Comparison of ENCODE assay signal across 8 cellular contexts in the genomic region with DNA sequence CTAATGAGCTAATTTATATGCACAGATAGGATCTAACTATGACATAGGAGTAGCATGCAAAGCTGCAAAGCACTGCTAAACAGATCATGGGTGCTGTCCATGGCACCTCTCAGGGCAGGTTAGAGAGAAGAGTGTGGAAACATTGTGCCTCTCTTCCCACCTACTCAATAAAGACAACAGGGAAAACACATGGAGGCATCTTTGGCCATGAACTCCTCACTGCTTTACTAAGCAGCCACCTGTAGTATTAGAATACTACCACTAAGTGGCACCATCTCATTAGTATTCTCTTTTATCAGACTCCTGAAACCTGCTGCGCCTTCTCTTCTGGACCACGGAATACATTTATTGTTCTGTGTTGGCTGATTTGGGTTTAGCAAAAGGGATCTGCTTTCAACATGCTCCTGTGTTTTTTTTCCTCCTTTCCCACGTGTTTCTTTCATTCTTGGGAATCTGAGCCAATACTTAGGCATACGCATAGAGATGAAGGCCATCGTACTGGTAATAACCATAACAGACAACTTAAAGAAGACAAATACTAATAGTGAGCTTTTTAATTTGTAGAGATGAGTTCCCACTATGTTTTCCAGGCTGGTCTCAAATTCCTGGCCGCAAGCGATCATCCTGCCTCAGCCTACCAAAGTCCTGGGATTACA. TPM values are rescaled to one million over a fixed set of nuclear protein-coding genes. Genes with fewer than 3 reads are reported as not detected.
A peak's percentile ranks its signal among the peaks of the same experiment; 100 is the strongest.
DNase-seq lines count a peak whose midpoint lies in the region; ATAC-seq, FAIRE-seq and TF ChIP-seq lines count a peak whose summit lies in the region.

No MANE protein-coding gene starts in this region.

- H3K27me3 ChIP-seq in fibroblast of lung (ENCODE audit: control insufficient read depth, insufficient read depth, low read length) (peaks cover 5% of the 10 kb centered on the region), neural cell (ENCODE audit: insufficient read depth, low read depth, low read length) (no peaks in the 10 kb centered on the region)

- H2AFZ ChIP-seq in fibroblast of lung (ENCODE audit: low read length) = no peak overlapping the region
- no peak overlapping the region for H2AFZ ChIP-seq in neural cell (ENCODE audit: low read depth, low read length)

- H3K9me3 ChIP-seq in fibroblast of lung (ENCODE audit: control insufficient read depth, insufficient read depth, low read depth, low read length) (no peaks in the 10 kb centered on the region), neural cell (ENCODE audit: low read length) (no peaks in the 10 kb centered on the region)

- H3K4me3 ChIP-seq in fibroblast of lung (replicated peaks in 1 of 4; ENCODE audit: control extremely low read depth in 1 of 4, insufficient read depth in 1 of 4, low read depth in 3 of 4, low read length in 4 of 4) (no peak overlapping the region), neural cell (ENCODE audit: low read length) (no peak overlapping the region)

- TF ChIP-seq CTCF in fibroblast of lung (conservative IDR thresholded peaks at IDR 0.05 in 1 of 2, IDR thresholded peaks at IDR 0.05 in 1 of 2; ENCODE audit: low read depth in 1 of 2, low read length in 2 of 2) = peak; percentile 72 to 75
- peak; percentile 95 for TF ChIP-seq CTCF in neural cell (IDR thresholded peaks at IDR 0.05; ENCODE audit: poor library complexity, severe bottlenecking)

- no peaks in the 10 kb centered on the region for H3K9me2 ChIP-seq in neural cell (ENCODE audit: insufficient read depth, low read length)

- no peak overlapping the region for H3K27ac ChIP-seq in fibroblast of lung (ENCODE audit: insufficient read depth, low read length)
- H3K27ac ChIP-seq in neural cell (ENCODE audit: low read length) = no peak overlapping the region

- no peaks in the 10 kb centered on the region for H3K4me1 ChIP-seq in fibroblast of lung (ENCODE audit: control insufficient read depth, extremely low read depth, insufficient read depth, low read length)

- no peaks in the 10 kb centered on the region for H3F3A ChIP-seq in neural cell (ENCODE audit: insufficient read depth, low read length, poor library complexity, severe bottlenecking)

- H3K4me2 ChIP-seq in fibroblast of lung (ENCODE audit: extremely low read depth, insufficient read depth, low read length) (no peak overlapping the region), neural cell (ENCODE audit: low read length) (no peak overlapping the region)

- H3K36me3 ChIP-seq in fibroblast of lung (ENCODE audit: control insufficient read depth, insufficient read depth, low read length) (no peaks in the 10 kb centered on the region), neural cell (ENCODE audit: insufficient read depth, low read length) (no peaks in the 10 kb centered on the region)

- no peak for TF ChIP-seq EP300 in neural cell (conservative IDR thresholded peaks at IDR 0.05; ENCODE audit: poor library complexity, severe bottlenecking)

- H3K79me2 ChIP-seq in fibroblast of lung (ENCODE audit: control insufficient read depth, insufficient read depth, low read length) (no peaks in the 10 kb centered on the region), neural cell (replicated peaks; ENCODE audit: insufficient read depth, low read length) (no peaks in the 10 kb centered on the region)

- H4K20me1 ChIP-seq in fibroblast of lung (ENCODE audit: control insufficient read depth, extremely low read depth, insufficient read depth, low read length) (no peaks in the 10 kb centered on the region), neural cell (ENCODE audit: insufficient read depth) (no peaks in the 10 kb centered on the region)

- ATAC-seq in HG02852 (IDR thresholded peaks at IDR 0.05; ENCODE audit: unreplicated experiment) = peak; percentile 81

- DNase-seq in AML-193 (lab: John Stamatoyannopoulos, UW) = peak; percentile 58 to 73
- no peak for DNase-seq in GM18507 (ENCODE audit: extremely low spot score, insufficient read length, low read depth)
- DNase-seq in NCI-H128 (lab: John Stamatoyannopoulos, UW; ENCODE audit: unreplicated experiment) = peak; percentile 59
- peak; percentile 49 for DNase-seq in SKM-1 treated with dmso at 0.1 percent for 144 hours (lab: John Stamatoyannopoulos, UW; ENCODE audit: unreplicated experiment)
- DNase-seq in fibroblast of lung (ENCODE audit: low read depth in 2 of 2) = peak; percentile 48 to 74
- DNase-seq in activated CD8-positive, alpha-beta memory T cell treated with anti-CD3 and anti-CD28 coated beads for 24 hours = no peak

- peak; percentile 78 for FAIRE-seq in GM18507 (lab: Jason Lieb, UNC)

- H3K9ac ChIP-seq in fibroblast of lung (ENCODE audit: insufficient read depth, low read length) (no peak overlapping the region), neural cell (ENCODE audit: low read length) (no peak overlapping the region)

- TF ChIP-seq RAD21 in neural cell (conservative IDR thresholded peaks at IDR 0.05) = peak; percentile 97

TF ChIP-seq in neural cell, 6 proteins besides CTCF, POLR2A, EP300 and RAD21:
- TF ChIP-seq EZH2 (IDR thresholded peaks at IDR 0.05; ENCODE audit: borderline replicate concordance, insufficient read depth, low read length, poor library complexity, severe bottlenecking) (no peak), SMC3 (conservative IDR thresholded peaks at IDR 0.05; ENCODE audit: poor library complexity) (peak; percentile 98), MXI1 (conservative IDR thresholded peaks at IDR 0.05; ENCODE audit: poor library complexity, severe bottlenecking) (peak; percentile 48)
- TF ChIP-seq, protein P1, sequence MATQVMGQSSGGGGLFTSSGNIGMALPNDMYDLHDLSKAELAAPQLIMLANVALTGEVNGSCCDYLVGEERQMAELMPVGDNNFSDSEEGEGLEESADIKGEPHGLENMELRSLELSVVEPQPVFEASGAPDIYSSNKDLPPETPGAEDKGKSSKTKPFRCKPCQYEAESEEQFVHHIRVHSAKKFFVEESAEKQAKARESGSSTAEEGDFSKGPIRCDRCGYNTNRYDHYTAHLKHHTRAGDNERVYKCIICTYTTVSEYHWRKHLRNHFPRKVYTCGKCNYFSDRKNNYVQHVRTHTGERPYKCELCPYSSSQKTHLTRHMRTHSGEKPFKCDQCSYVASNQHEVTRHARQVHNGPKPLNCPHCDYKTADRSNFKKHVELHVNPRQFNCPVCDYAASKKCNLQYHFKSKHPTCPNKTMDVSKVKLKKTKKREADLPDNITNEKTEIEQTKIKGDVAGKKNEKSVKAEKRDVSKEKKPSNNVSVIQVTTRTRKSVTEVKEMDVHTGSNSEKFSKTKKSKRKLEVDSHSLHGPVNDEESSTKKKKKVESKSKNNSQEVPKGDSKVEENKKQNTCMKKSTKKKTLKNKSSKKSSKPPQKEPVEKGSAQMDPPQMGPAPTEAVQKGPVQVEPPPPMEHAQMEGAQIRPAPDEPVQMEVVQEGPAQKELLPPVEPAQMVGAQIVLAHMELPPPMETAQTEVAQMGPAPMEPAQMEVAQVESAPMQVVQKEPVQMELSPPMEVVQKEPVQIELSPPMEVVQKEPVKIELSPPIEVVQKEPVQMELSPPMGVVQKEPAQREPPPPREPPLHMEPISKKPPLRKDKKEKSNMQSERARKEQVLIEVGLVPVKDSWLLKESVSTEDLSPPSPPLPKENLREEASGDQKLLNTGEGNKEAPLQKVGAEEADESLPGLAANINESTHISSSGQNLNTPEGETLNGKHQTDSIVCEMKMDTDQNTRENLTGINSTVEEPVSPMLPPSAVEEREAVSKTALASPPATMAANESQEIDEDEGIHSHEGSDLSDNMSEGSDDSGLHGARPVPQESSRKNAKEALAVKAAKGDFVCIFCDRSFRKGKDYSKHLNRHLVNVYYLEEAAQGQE (IDR thresholded peaks at IDR 0.05; ENCODE audit: borderline replicate concordance) = no peak

RNA-seq across cellular contexts. Expression of gene HDDC2, which starts 9.4 kb away (rescaled TPM):
- total RNA-seq in fibroblast of lung = 53.9 and 58.8 TPM in 2 replicates
- polyA plus RNA-seq in fibroblast of lung (137 and 174 TPM in 2 replicates), neural cell (72.1 and 75.2 TPM in 2 replicates)
- 114 and 135 TPM in 2 replicates for polyA plus RNA-seq in fibroblast of lung (2012)
- polyA minus RNA-seq in fibroblast of lung (ENCODE audit: low replicate concordance) (25.1 and 25.7 TPM in 2 replicates), neural cell (35.3 and 35.4 TPM in 2 replicates)

Comparison
In these comparisons a context has a peak if more than half of its experiments do, and no peak if none do; other contexts are left out.
1. DNase-seq: peak in AML-193 (2 of 2), NCI-H128 (single experiment), SKM-1 treated with dmso at 0.1 percent for 144 hours (single experiment) and fibroblast of lung (2 of 2); none in GM18507 (single experiment) and activated CD8-positive, alpha-beta memory T cell treated with anti-CD3 and anti-CD28 coated beads for 24 hours (single experiment).